In genomic region chr3:122146466-122146865, GRCh38 we compare ENCODE assay signal across 11 cellular contexts. TPM values are rescaled to one million over a fixed set of nuclear protein-coding genes. Genes with fewer than 3 reads are reported as not detected.
A peak's percentile ranks its signal among the peaks of the same experiment; 100 is the strongest.
DNase-seq lines count a peak whose midpoint lies in the region; ATAC-seq and TF ChIP-seq lines count a peak whose summit lies in the region.
"Had no signal": no experiment of that assay in that cellular context is flagged by ENCODE, and none has a peak within 500 bp of the region (broad histone marks: within the 10 kb centered on the region; RNA-seq: fewer than 3 reads in every experiment).

No MANE protein-coding gene starts in this region.

- H3K27me3 ChIP-seq in vagina = no peaks in the 10 kb centered on the region
- H3K27me3 ChIP-seq in Peyer's patch = no peaks in the 10 kb centered on the region

- H3K4me1 ChIP-seq in vagina = no peaks in the 10 kb centered on the region
- no peaks in the 10 kb centered on the region for H3K4me1 ChIP-seq in Peyer's patch

- H3K27ac ChIP-seq in vagina = no peak overlapping the region
- no peak overlapping the region for H3K27ac ChIP-seq in Peyer's patch
- H3K27ac ChIP-seq: RWPE1 had no signal

- H3K9me3 ChIP-seq in vagina (no peaks in the 10 kb centered on the region), Peyer's patch (no peaks in the 10 kb centered on the region)

- peak overlapping the region; percentile 2 for H3K4me3 Mint-ChIP-seq in activated CD4-positive, alpha-beta memory T cell treated with anti-CD3 and anti-CD28 coated beads, Interleukin-2, amount 10 ng/mL, durations not matched to agents 7 days and 5 days
- H3K4me3 Mint-ChIP-seq: brain had no signal

- H3K4me3 ChIP-seq in vagina (no peak overlapping the region), Peyer's patch (no peak overlapping the region)

- ATAC-seq in GM19025 (IDR thresholded peaks at IDR 0.05; ENCODE audit: low read depth, unreplicated experiment) = peak; percentile 81
- ATAC-seq in HG02852 (IDR thresholded peaks at IDR 0.05; ENCODE audit: unreplicated experiment) = peak; percentile 96

- peaks cover 24% of the 10 kb centered on the region for H3K9me3 Mint-ChIP-seq in activated CD4-positive, alpha-beta memory T cell treated with anti-CD3 and anti-CD28 coated beads, Interleukin-2, amount 10 ng/mL, durations not matched to agents 7 days and 5 days

- H3K36me3 Mint-ChIP-seq in activated CD4-positive, alpha-beta memory T cell treated with anti-CD3 and anti-CD28 coated beads, Interleukin-2, amount 10 ng/mL, durations not matched to agents 7 days and 5 days (ENCODE audit: low read depth) = peaks cover 32% of the 10 kb centered on the region
- H3K36me3 Mint-ChIP-seq: brain had no signal

- H3K27me3 Mint-ChIP-seq in activated CD4-positive, alpha-beta memory T cell treated with anti-CD3 and anti-CD28 coated beads, Interleukin-2, amount 10 ng/mL, durations not matched to agents 7 days and 5 days = no peaks in the 10 kb centered on the region
- H3K27me3 Mint-ChIP-seq: brain had no signal

- peak; percentile 80 for DNase-seq in activated CD4-positive, alpha-beta memory T cell treated with anti-CD3 and anti-CD28 coated beads, Interleukin-2, amount 10 ng/mL, durations not matched to agents 7 days and 5 days
- peak; percentile 2 to 11 for DNase-seq in stimulated activated CD4-positive, alpha-beta T cell treated with anti-CD3 and anti-CD28 coated beads, Interleukin-1b, Interleukin-23, amount 100 ng/mL, for 4 hours (ENCODE audit: low read depth in 2 of 2)
- DNase-seq in vagina (ENCODE audit: extremely low spot score in 2 of 2) = no peak
- no peak for DNase-seq in Peyer's patch
- no peak for DNase-seq in erythroblast (lab: John Stamatoyannopoulos, UW)
- no peak for DNase-seq in T-helper 9 cell
- DNase-seq: GF-D8 had no signal

- intact Hi-C loops in vagina (cut with DNase I) = no loop called here

- TF ChIP-seq CTCF in vagina (IDR thresholded peaks at IDR 0.05) (no peak), Peyer's patch (IDR thresholded peaks at IDR 0.05) (no peak)

- H3K4me1 Mint-ChIP-seq in activated CD4-positive, alpha-beta memory T cell treated with anti-CD3 and anti-CD28 coated beads, Interleukin-2, amount 10 ng/mL, durations not matched to agents 7 days and 5 days = peaks cover 34% of the 10 kb centered on the region
- H3K4me1 Mint-ChIP-seq: brain had no signal

- CTCF ChIA-PET in activated CD4-positive, alpha-beta memory T cell treated with anti-CD3 and anti-CD28 coated beads, Interleukin-2, amount 10 ng/mL, durations not matched to agents 7 days and 5 days (lab: Charles Lee) = interaction anchor here (0.8 to 2.2 kb wide), 3 partner anchors 10 to 153 kb away, joined by 3 to 6 read pairs (median 4); no protein-coding TSS in a partner anchor

- H3K27ac Mint-ChIP-seq in activated CD4-positive, alpha-beta memory T cell treated with anti-CD3 and anti-CD28 coated beads, Interleukin-2, amount 10 ng/mL, durations not matched to agents 7 days and 5 days = peak overlapping the region; percentile 89
- H3K27ac Mint-ChIP-seq: brain had no signal

- POLR2A ChIA-PET in activated CD4-positive, alpha-beta memory T cell treated with anti-CD3 and anti-CD28 coated beads, Interleukin-2, amount 10 ng/mL, durations not matched to agents 7 days and 5 days (lab: Charles Lee) = interaction anchor here (0.8 to 1.3 kb wide), 5 partner anchors 44 to 92 kb away, joined by 3 to 4 read pairs (median 3); no protein-coding TSS in a partner anchor

- TF ChIP-seq POLR2A in vagina (IDR thresholded peaks at IDR 0.05) = no peak
- no peak for TF ChIP-seq POLR2A in Peyer's patch (IDR thresholded peaks at IDR 0.05)
- no peak for TF ChIP-seq POLR2A in erythroblast (IDR thresholded peaks at IDR 0.05; ENCODE audit: low read length)

- H3K36me3 ChIP-seq in vagina = no peaks in the 10 kb centered on the region
- H3K36me3 ChIP-seq in Peyer's patch = no peaks in the 10 kb centered on the region

RNA-seq across cellular contexts. Expression of gene CASR, which starts 37.0 kb away (rescaled TPM):
- under 1 TPM; 0.10 to 0.15 TPM for total RNA-seq in activated CD4-positive, alpha-beta memory T cell treated with anti-CD3 and anti-CD28 coated beads, Interleukin-2, amount 10 ng/mL, durations not matched to agents 7 days and 5 days
- total RNA-seq in vagina (not detected), Peyer's patch (1 to 10 TPM in 2 of 4 donors, under 1 TPM in 1, not detected in 1; 0.28 to 1.7 (median 1.1) TPM)

Comparison
In these comparisons a context has a peak if more than half of its experiments do, and no peak if none do; other contexts are left out.
1. DNase-seq: peak in activated CD4-positive, alpha-beta memory T cell treated with anti-CD3 and anti-CD28 coated beads, Interleukin-2, amount 10 ng/mL, durations not matched to agents 7 days and 5 days (single experiment) and stimulated activated CD4-positive, alpha-beta T cell treated with anti-CD3 and anti-CD28 coated beads, Interleukin-1b, Interleukin-23, amount 100 ng/mL, for 4 hours (2 of 2); none in vagina (0 of 2), Peyer's patch (0 of 3), erythroblast (0 of 2) and T-helper 9 cell (single experiment).